9 cellular contexts compared by ENCODE assay signal in genomic region chr10:86376852-86377796, GRCh38. TPM values are rescaled to one million over a fixed set of nuclear protein-coding genes. Genes with fewer than 3 reads are reported as not detected.
DNase-seq lines count a peak whose midpoint lies in the region; ATAC-seq, FAIRE-seq and TF ChIP-seq lines count a peak whose summit lies in the region.
"Had no signal": no experiment of that assay in that cellular context is flagged by ENCODE, and none has a peak within 500 bp of the region (broad histone marks: within the 10 kb centered on the region; RNA-seq: fewer than 3 reads in every experiment).

No MANE protein-coding gene starts in this region.

- H3K27ac ChIP-seq in foreskin keratinocyte: no peak overlapping the region

- no peaks in the 10 kb centered on the region for H3K4me1 ChIP-seq in foreskin keratinocyte

- intact Hi-C loops in activated T-helper 2 cell treated with anti-CD3 and anti-CD28 coated beads, Interferon-gamma antibody, Interleukin-2, Interleukin-4, amounts not matched to agents 10 μg/mL and 5 μg/mL and 100 μg/mL, durations not matched to agents 14 hours and 24 hours and 36 hours (cut with micrococcal nuclease): loop anchor here (1.0 to 10.0 kb wide), 5 partner anchors 277 to 1832 kb away; no protein-coding TSS in a partner anchor

- peak; percentile 99 for TF ChIP-seq CTCF in foreskin keratinocyte (conservative IDR thresholded peaks at IDR 0.05)
- TF ChIP-seq CTCF in osteocyte (IDR thresholded peaks at IDR 0.05): peak; percentile 100
- TF ChIP-seq CTCF in type B pancreatic cell (conservative IDR thresholded peaks at IDR 0.05): peak; percentile 100

- no peak overlapping the region for H3K4me3 Mint-ChIP-seq in activated T-helper 2 cell treated with anti-CD3 and anti-CD28 coated beads, Interferon-gamma antibody, Interleukin-2, Interleukin-4, amounts not matched to agents 10 μg/mL and 5 μg/mL and 100 μg/mL, durations not matched to agents 14 hours and 24 hours and 36 hours (ENCODE audit: low read depth)
- H3K4me3 Mint-ChIP-seq in osteocyte (ENCODE audit: unreplicated experiment) (no peak overlapping the region), type B pancreatic cell (no peak overlapping the region)

- no peak overlapping the region for H3K27ac Mint-ChIP-seq in activated T-helper 2 cell treated with anti-CD3 and anti-CD28 coated beads, Interferon-gamma antibody, Interleukin-2, Interleukin-4, amounts not matched to agents 10 μg/mL and 5 μg/mL and 100 μg/mL, durations not matched to agents 14 hours and 24 hours and 36 hours
- H3K27ac Mint-ChIP-seq in osteocyte (ENCODE audit: unreplicated experiment) (no peak overlapping the region), type B pancreatic cell (no peak overlapping the region)

- no peaks in the 10 kb centered on the region for H3K4me1 Mint-ChIP-seq in activated T-helper 2 cell treated with anti-CD3 and anti-CD28 coated beads, Interferon-gamma antibody, Interleukin-2, Interleukin-4, amounts not matched to agents 10 μg/mL and 5 μg/mL and 100 μg/mL, durations not matched to agents 14 hours and 24 hours and 36 hours (ENCODE audit: low read depth)
- no peaks in the 10 kb centered on the region for H3K4me1 Mint-ChIP-seq in osteocyte (ENCODE audit: unreplicated experiment)
- peaks cover 8% of the 10 kb centered on the region for H3K4me1 Mint-ChIP-seq in type B pancreatic cell (ENCODE audit: unreplicated experiment)

- no peak for FAIRE-seq in RCC 7860 (lab: Jason Lieb, UNC)
- FAIRE-seq: endometrium had no signal

- ATAC-seq in GM19452 (IDR thresholded peaks at IDR 0.05; ENCODE audit: unreplicated experiment): peak; percentile 97
- ATAC-seq in HG03469 (IDR thresholded peaks at IDR 0.05; ENCODE audit: unreplicated experiment): peak; percentile 93
- ATAC-seq in foreskin keratinocyte: peak; percentile 95

- H3K36me3 Mint-ChIP-seq in activated T-helper 2 cell treated with anti-CD3 and anti-CD28 coated beads, Interferon-gamma antibody, Interleukin-2, Interleukin-4, amounts not matched to agents 10 μg/mL and 5 μg/mL and 100 μg/mL, durations not matched to agents 14 hours and 24 hours and 36 hours (ENCODE audit: low read depth): no peaks in the 10 kb centered on the region
- no peaks in the 10 kb centered on the region for H3K36me3 Mint-ChIP-seq in osteocyte (ENCODE audit: unreplicated experiment)
- no peaks in the 10 kb centered on the region for H3K36me3 Mint-ChIP-seq in type B pancreatic cell

- no peaks in the 10 kb centered on the region for H3K9me3 Mint-ChIP-seq in activated T-helper 2 cell treated with anti-CD3 and anti-CD28 coated beads, Interferon-gamma antibody, Interleukin-2, Interleukin-4, amounts not matched to agents 10 μg/mL and 5 μg/mL and 100 μg/mL, durations not matched to agents 14 hours and 24 hours and 36 hours
- no peaks in the 10 kb centered on the region for H3K9me3 Mint-ChIP-seq in osteocyte (ENCODE audit: unreplicated experiment)
- H3K9me3 Mint-ChIP-seq in type B pancreatic cell: no peaks in the 10 kb centered on the region

- peaks cover 56% of the 10 kb centered on the region for H3K27me3 Mint-ChIP-seq in activated T-helper 2 cell treated with anti-CD3 and anti-CD28 coated beads, Interferon-gamma antibody, Interleukin-2, Interleukin-4, amounts not matched to agents 10 μg/mL and 5 μg/mL and 100 μg/mL, durations not matched to agents 14 hours and 24 hours and 36 hours (ENCODE audit: low read depth)
- H3K27me3 Mint-ChIP-seq in osteocyte (ENCODE audit: unreplicated experiment) (peaks cover 61% of the 10 kb centered on the region), type B pancreatic cell (peaks cover 52% of the 10 kb centered on the region)

- DNase-seq in D341Med (ENCODE audit: low spot score) (peak; percentile 91), RCC 7860 (ENCODE audit: low spot score) (peak; percentile 21), foreskin keratinocyte (peak in 1 of 2 donors; percentile 34), osteocyte (ENCODE audit: extremely low spot score, unreplicated experiment) (peak; percentile 96), type B pancreatic cell (ENCODE audit: extremely low spot score, unreplicated experiment) (peak; percentile 93)
- DNase-seq in activated T-helper 2 cell treated with anti-CD3 and anti-CD28 coated beads, Interferon-gamma antibody, Interleukin-2, Interleukin-4, amounts not matched to agents 10 μg/mL and 5 μg/mL and 100 μg/mL, durations not matched to agents 14 hours and 24 hours and 36 hours (ENCODE audit: low spot score): peak; percentile 72

- peaks cover 27% of the 10 kb centered on the region for H3K27me3 ChIP-seq in foreskin keratinocyte

RNA-seq across cellular contexts. Expression of gene GRID1, which starts 10.5 kb away (rescaled TPM):
- total RNA-seq in activated T-helper 2 cell treated with anti-CD3 and anti-CD28 coated beads, Interferon-gamma antibody, Interleukin-2, Interleukin-4, amounts not matched to agents 10 μg/mL and 5 μg/mL and 100 μg/mL, durations not matched to agents 14 hours and 24 hours and 36 hours: not detected in 2 replicates
- total RNA-seq in foreskin keratinocyte: not detected in 2 replicates
- polyA plus RNA-seq in foreskin keratinocyte: not detected in 2 replicates
- 0.11 TPM in 1 of 2 replicates, not detected in the other for total RNA-seq in osteocyte
- 2.4 and 9.2 TPM in 2 replicates for total RNA-seq in type B pancreatic cell (ENCODE audit: low replicate concordance)
